Comparison of ENCODE assay signal across 15 cellular contexts in the genomic region with DNA sequence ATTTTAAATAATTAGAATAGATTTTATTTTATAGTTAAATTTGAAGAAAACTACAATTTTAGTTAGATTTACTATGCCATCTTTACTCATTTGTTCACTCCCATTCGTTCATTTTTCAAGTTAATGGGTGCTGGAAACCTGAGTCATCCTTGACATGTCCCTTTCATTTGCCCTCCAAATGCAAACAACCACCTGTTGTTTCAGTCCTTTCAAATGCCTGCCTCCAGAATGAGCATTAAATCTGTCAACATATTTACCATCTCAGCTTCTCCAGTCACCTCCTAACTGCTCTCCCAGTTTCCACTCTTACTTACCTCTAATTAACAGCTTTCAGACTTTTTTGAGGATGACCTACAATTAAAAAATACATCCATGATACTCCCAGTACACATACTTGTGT.
DNase-seq lines count a peak whose midpoint lies in the region; ATAC-seq and TF ChIP-seq lines count a peak whose summit lies in the region.
"Had no signal": no experiment of that assay in that cellular context is flagged by ENCODE, and none has a peak within 500 bp of the region (broad histone marks: within the 10 kb centered on the region; RNA-seq: fewer than 3 reads in every experiment).

No MANE protein-coding gene starts in this region.

- H3K27me3 ChIP-seq in iPS DF 6.9 (ENCODE audit: control insufficient read depth, insufficient read depth, low read length) (no peaks in the 10 kb centered on the region), uterus (no peaks in the 10 kb centered on the region)
- H3K27me3 ChIP-seq: thyroid gland had no signal

- no peaks in the 10 kb centered on the region for H3K36me3 Mint-ChIP-seq in activated T-helper 2 cell treated with anti-CD3 and anti-CD28 coated beads, Interferon-gamma antibody, Interleukin-2, Interleukin-4, amounts not matched to agents 10 μg/mL and 5 μg/mL and 100 μg/mL, durations not matched to agents 14 hours and 24 hours and 36 hours (ENCODE audit: low read depth)
- H3K36me3 Mint-ChIP-seq in activated naive CD4-positive, alpha-beta T cell treated with anti-CD3 and anti-CD28 coated beads for 36 hours (ENCODE audit: low read depth) = no peaks in the 10 kb centered on the region
- H3K36me3 Mint-ChIP-seq: natural killer cell treated with Interleukin-12 subunit alpha and Interleukin-12 subunit beta and Interleukin-15 and Interleukin-18, amount 100 ng/mL, for 72 hours had no signal

- TF ChIP-seq CTCF in uterus (IDR thresholded peaks at IDR 0.05) = no peak

- peaks cover 15% of the 10 kb centered on the region for H3K4me1 Mint-ChIP-seq in activated T-helper 2 cell treated with anti-CD3 and anti-CD28 coated beads, Interferon-gamma antibody, Interleukin-2, Interleukin-4, amounts not matched to agents 10 μg/mL and 5 μg/mL and 100 μg/mL, durations not matched to agents 14 hours and 24 hours and 36 hours (ENCODE audit: low read depth)
- peaks cover 20% of the 10 kb centered on the region for H3K4me1 Mint-ChIP-seq in activated naive CD4-positive, alpha-beta T cell treated with anti-CD3 and anti-CD28 coated beads for 36 hours (ENCODE audit: low read depth)

- no peaks in the 10 kb centered on the region for H3K9me3 Mint-ChIP-seq in activated T-helper 2 cell treated with anti-CD3 and anti-CD28 coated beads, Interferon-gamma antibody, Interleukin-2, Interleukin-4, amounts not matched to agents 10 μg/mL and 5 μg/mL and 100 μg/mL, durations not matched to agents 14 hours and 24 hours and 36 hours
- H3K9me3 Mint-ChIP-seq in activated naive CD4-positive, alpha-beta T cell treated with anti-CD3 and anti-CD28 coated beads for 36 hours = no peaks in the 10 kb centered on the region
- H3K9me3 Mint-ChIP-seq: activated naive CD8-positive, alpha-beta T cell treated with anti-CD3 and anti-CD28 coated beads, Interleukin-2, amount 10 ng/mL, durations not matched to agents 7 days and 5 days; natural killer cell treated with Interleukin-12 subunit alpha and Interleukin-12 subunit beta and Interleukin-15 and Interleukin-18, amount 100 ng/mL, for 72 hours had no signal

- intact Hi-C loops in uterus (cut with DNase I; ENCODE audit: low total_unique reads) = no loop called here
- intact Hi-C loops in activated T-helper 2 cell treated with anti-CD3 and anti-CD28 coated beads, Interferon-gamma antibody, Interleukin-2, Interleukin-4, amounts not matched to agents 10 μg/mL and 5 μg/mL and 100 μg/mL, durations not matched to agents 14 hours and 24 hours and 36 hours (cut with micrococcal nuclease) = no loop called here
- intact Hi-C loops in activated naive CD4-positive, alpha-beta T cell treated with anti-CD3 and anti-CD28 coated beads for 36 hours (cut with micrococcal nuclease) = no loop called here

- H3K4me3 ChIP-seq in iPS DF 6.9 (ENCODE audit: low read length) (no peak overlapping the region), uterus (no peak overlapping the region)
- H3K4me3 ChIP-seq: thyroid gland had no signal

- TF ChIP-seq POLR2A in uterus (IDR thresholded peaks at IDR 0.05) = no peak

- H3K27ac ChIP-seq in iPS DF 6.9 (ENCODE audit: low read length) = no peak overlapping the region
- peak overlapping the region; percentile 87 to 93 for H3K27ac ChIP-seq in uterus
- H3K27ac ChIP-seq: RWPE1, thyroid gland had no signal

- no peak overlapping the region for H3K4me3 Mint-ChIP-seq in activated T-helper 2 cell treated with anti-CD3 and anti-CD28 coated beads, Interferon-gamma antibody, Interleukin-2, Interleukin-4, amounts not matched to agents 10 μg/mL and 5 μg/mL and 100 μg/mL, durations not matched to agents 14 hours and 24 hours and 36 hours (ENCODE audit: low read depth)
- no peak overlapping the region for H3K4me3 Mint-ChIP-seq in activated naive CD4-positive, alpha-beta T cell treated with anti-CD3 and anti-CD28 coated beads for 36 hours
- H3K4me3 Mint-ChIP-seq: activated naive CD8-positive, alpha-beta T cell treated with anti-CD3 and anti-CD28 coated beads, Interleukin-2, amount 10 ng/mL, durations not matched to agents 7 days and 5 days; natural killer cell treated with Interleukin-12 subunit alpha and Interleukin-12 subunit beta and Interleukin-15 and Interleukin-18, amount 100 ng/mL, for 72 hours had no signal

- H3K4me1 ChIP-seq in iPS DF 6.9 (ENCODE audit: control insufficient read depth, insufficient read depth, low read length) = peaks cover 3% of the 10 kb centered on the region
- peaks cover 13 to 23% of the 10 kb centered on the region in 2 donors for H3K4me1 ChIP-seq in uterus

- DNase-seq in NCI-H187 treated with DMSO at 0.1 percent for 48 hours (lab: John Stamatoyannopoulos, UW) (peak; percentile 21), NCI-H187 (lab: John Stamatoyannopoulos, UW) (no peak), NCI-H345 (lab: John Stamatoyannopoulos, UW) (peak; percentile 89), iPS DF 6.9 (ENCODE audit: low read depth, low spot score) (peak; percentile 18), uterus (no peak)
- DNase-seq in activated T-helper 2 cell treated with anti-CD3 and anti-CD28 coated beads, Interferon-gamma antibody, Interleukin-2, Interleukin-4, amounts not matched to agents 10 μg/mL and 5 μg/mL and 100 μg/mL, durations not matched to agents 14 hours and 24 hours and 36 hours (ENCODE audit: low spot score) = no peak
- DNase-seq in activated naive CD4-positive, alpha-beta T cell treated with anti-CD3 and anti-CD28 coated beads for 36 hours = no peak
- DNase-seq: 8988T; activated naive CD8-positive, alpha-beta T cell treated with anti-CD3 and anti-CD28 coated beads, Interleukin-2, amount 10 ng/mL, durations not matched to agents 7 days and 5 days; DND-41; kidney; thyroid gland had no signal

- H3K36me3 ChIP-seq in iPS DF 6.9 (ENCODE audit: control insufficient read depth, insufficient read depth, low read length) (no peaks in the 10 kb centered on the region), uterus (no peaks in the 10 kb centered on the region)
- H3K36me3 ChIP-seq: thyroid gland had no signal

- CTCF ChIA-PET in activated naive CD4-positive, alpha-beta T cell treated with anti-CD3 and anti-CD28 coated beads for 36 hours (lab: Charles Lee) = no interaction called here

- no peak for ATAC-seq in GM21786 (IDR thresholded peaks at IDR 0.05; ENCODE audit: unreplicated experiment)
- ATAC-seq: natural killer cell treated with Interleukin-12 subunit alpha and Interleukin-12 subunit beta and Interleukin-15 and Interleukin-18, amount 100 ng/mL, for 72 hours had no signal

- no CpG with 5 or more reads among the region's 1 CpG for WGBS in iPS DF 6.9 (ENCODE audit: insufficient coverage, insufficient read length)

- no peak overlapping the region for H3K27ac Mint-ChIP-seq in activated T-helper 2 cell treated with anti-CD3 and anti-CD28 coated beads, Interferon-gamma antibody, Interleukin-2, Interleukin-4, amounts not matched to agents 10 μg/mL and 5 μg/mL and 100 μg/mL, durations not matched to agents 14 hours and 24 hours and 36 hours
- H3K27ac Mint-ChIP-seq in activated naive CD4-positive, alpha-beta T cell treated with anti-CD3 and anti-CD28 coated beads for 36 hours = no peak overlapping the region
- H3K27ac Mint-ChIP-seq: activated naive CD8-positive, alpha-beta T cell treated with anti-CD3 and anti-CD28 coated beads, Interleukin-2, amount 10 ng/mL, durations not matched to agents 7 days and 5 days; natural killer cell treated with Interleukin-12 subunit alpha and Interleukin-12 subunit beta and Interleukin-15 and Interleukin-18, amount 100 ng/mL, for 72 hours had no signal

- H3K27me3 Mint-ChIP-seq in activated T-helper 2 cell treated with anti-CD3 and anti-CD28 coated beads, Interferon-gamma antibody, Interleukin-2, Interleukin-4, amounts not matched to agents 10 μg/mL and 5 μg/mL and 100 μg/mL, durations not matched to agents 14 hours and 24 hours and 36 hours (ENCODE audit: low read depth) = peaks cover 3% of the 10 kb centered on the region
- no peaks in the 10 kb centered on the region for H3K27me3 Mint-ChIP-seq in activated naive CD4-positive, alpha-beta T cell treated with anti-CD3 and anti-CD28 coated beads for 36 hours (ENCODE audit: low read depth)
- H3K27me3 Mint-ChIP-seq: activated naive CD8-positive, alpha-beta T cell treated with anti-CD3 and anti-CD28 coated beads, Interleukin-2, amount 10 ng/mL, durations not matched to agents 7 days and 5 days had no signal

- H3K9me3 ChIP-seq in iPS DF 6.9 (ENCODE audit: control insufficient read depth, insufficient read depth, low read length) (no peaks in the 10 kb centered on the region), uterus (no peaks in the 10 kb centered on the region)
- H3K9me3 ChIP-seq: thyroid gland had no signal

Comparison
In these comparisons a context has a peak if more than half of its experiments do, and no peak if none do; other contexts are left out.
1. DNase-seq: peak in NCI-H187 treated with DMSO at 0.1 percent for 48 hours (single experiment), NCI-H345 (single experiment) and iPS DF 6.9 (single experiment); none in NCI-H187 (0 of 2), uterus (0 of 2), activated T-helper 2 cell treated with anti-CD3 and anti-CD28 coated beads, Interferon-gamma antibody, Interleukin-2, Interleukin-4, amounts not matched to agents 10 μg/mL and 5 μg/mL and 100 μg/mL, durations not matched to agents 14 hours and 24 hours and 36 hours (single experiment) and activated naive CD4-positive, alpha-beta T cell treated with anti-CD3 and anti-CD28 coated beads for 36 hours (single experiment).